ENCODE assay signal across 8 cellular contexts in genomic region chr17:82230627-82231311, GRCh38. TPM values are rescaled to one million over a fixed set of nuclear protein-coding genes. Genes with fewer than 3 reads are reported as not detected.
DNase-seq lines count a peak whose midpoint lies in the region; ATAC-seq and TF ChIP-seq lines count a peak whose summit lies in the region.

No MANE protein-coding gene starts in this region.

- H2BK15ac ChIP-seq in neuronal stem cell (ENCODE audit: low read length): peak overlapping the region; percentile 77

- H4K8ac ChIP-seq in neuronal stem cell (ENCODE audit: low read depth, low read length): no peak overlapping the region

- peaks cover 73% of the 10 kb centered on the region for H3K79me2 ChIP-seq in HCT116 (ENCODE audit: insufficient read depth, low read length)
- H3K79me2 ChIP-seq in OCI-LY1 (ENCODE audit: insufficient read depth, low read length): no peaks in the 10 kb centered on the region

- H3K9me2 ChIP-seq in HCT116 (ENCODE audit: insufficient read depth): no peaks in the 10 kb centered on the region
- no peaks in the 10 kb centered on the region for H3K9me2 ChIP-seq in OCI-LY1 (ENCODE audit: low read depth, low read length)

- H3K4me2 ChIP-seq in HCT116 (ENCODE audit: low read length): peak overlapping the region; percentile 91
- H3K4me2 ChIP-seq in OCI-LY1 (ENCODE audit: low read length): peak overlapping the region; percentile 55; the same call in 1 of the 2 replicates
- peak overlapping the region; percentile 91 for H3K4me2 ChIP-seq in neuronal stem cell (ENCODE audit: insufficient read depth, low read length, poor library complexity, severe bottlenecking)

- H2BK12ac ChIP-seq in neuronal stem cell (ENCODE audit: low read length): peak overlapping the region; percentile 66

- RAD21 ChIA-PET in HCT116 (lab: Charles Lee; ENCODE audit: low non-redundant PET in 1 of 2, low total read pairs in 2 of 2, uncharacterized antibody in 2 of 2, unreplicated experiment in 2 of 2): interaction anchor here (0.6 to 1.9 kb wide), 2 partner anchors 10 to 25 kb away, joined by 4 to 6 read pairs; no protein-coding TSS in a partner anchor

- H3K27ac ChIP-seq in HCT116 (ENCODE audit: low read depth, low read length): peak overlapping the region; percentile 98
- no peak overlapping the region for H3K27ac ChIP-seq in OCI-LY1 (ENCODE audit: low read depth, low read length, poor library complexity, severe bottlenecking)
- no peak overlapping the region for H3K27ac ChIP-seq in neuronal stem cell (replicated peaks; ENCODE audit: low read length)

- H3K14ac ChIP-seq in neuronal stem cell (ENCODE audit: low read length): no peak overlapping the region

- H3K23ac ChIP-seq in neuronal stem cell (ENCODE audit: low read depth, low read length, poor library complexity): peak overlapping the region; percentile 97

- TF ChIP-seq POLR2A in HCT116 (IDR thresholded peaks at IDR 0.05; ENCODE audit: borderline replicate concordance, extremely low read depth, insufficient read depth, insufficient read length): no peak

- H4K20me1 ChIP-seq in HCT116 (ENCODE audit: insufficient read depth) (peaks cover 28% of the 10 kb centered on the region; the same call in 1 of the 2 replicates), OCI-LY1 (ENCODE audit: insufficient read depth, low read length) (no peaks in the 10 kb centered on the region)

- H3K4me3 ChIP-seq in HCT116 (replicated peaks in 1 of 2; ENCODE audit: low read depth in 1 of 2, low read length in 2 of 2) (peak overlapping the region; percentile 99 to 100), OCI-LY1 (ENCODE audit: low read depth, low read length, poor library complexity, severe bottlenecking) (peak overlapping the region; percentile 55), neuronal stem cell (ENCODE audit: low read length in 2 of 2) (peak overlapping the region; percentile 25 to 78)

- H3K4ac ChIP-seq in neuronal stem cell (ENCODE audit: low read length): no peak overlapping the region

- no TSS peak for BruUV-seq in HCT116 (replicated peaks; lab: Mats Ljungman, UMichigan)

- peak; percentile 57 for ATAC-seq in HCT116
- peak; percentile 42 to 58 for ATAC-seq in activated naive CD4-positive, alpha-beta T cell treated with anti-CD3 and anti-CD28 coated beads, Interleukin-2, amount 50 U/mL, for 72 hours

- H4K91ac ChIP-seq in neuronal stem cell (ENCODE audit: low read depth, low read length, poor library complexity): no peak overlapping the region

- no peak for TF ChIP-seq RAD21 in HCT116 (IDR thresholded peaks at IDR 0.05; ENCODE audit: low read depth)

- in situ Hi-C loops in G401 (cut with HindIII; ENCODE audit: low sequenced_read_pairs): no loop called here

- DNase-seq in G401 (ENCODE audit: low spot score) (peak; percentile 49), HCT116 (ENCODE audit: low read depth, low spot score) (no peak), glomerular visceral epithelial cell (ENCODE audit: extremely low spot score) (peak; percentile 92), neuronal stem cell (ENCODE audit: low spot score) (peak; percentile 74), NCI-H1930 (lab: John Stamatoyannopoulos, UW) (no peak), NCI-H1694 treated with DMSO at 0.1 percent for 48 hours (lab: John Stamatoyannopoulos, UW) (no peak)
- DNase-seq in activated naive CD4-positive, alpha-beta T cell treated with anti-CD3 and anti-CD28 coated beads, Interleukin-2, amount 50 U/mL, for 72 hours (ENCODE audit: low spot score in 2 of 2): peak in 1 of 2 donors; percentile 77

- no peaks in the 10 kb centered on the region for H3K27me3 ChIP-seq in HCT116 (ENCODE audit: insufficient read depth, low read length)
- H3K27me3 ChIP-seq in OCI-LY1 (ENCODE audit: insufficient read depth, low read length): peaks cover 5% of the 10 kb centered on the region
- peaks cover 21 to 50% (median 48%) of the 10 kb centered on the region in 3 experiments for H3K27me3 ChIP-seq in neuronal stem cell (ENCODE audit: control insufficient read depth in 3 of 3, insufficient read depth in 3 of 3, low read depth in 1 of 3, low read length in 3 of 3)

- WGBS in neuronal stem cell (ENCODE audit: extremely low coverage in 2 of 2, insufficient read length in 2 of 2, insufficient replicate concordance in 1 of 2), 2 donors: no CpG with 5 or more reads among the region's 75 CpGs

- no peak overlapping the region for H2BK120ac ChIP-seq in neuronal stem cell (ENCODE audit: low read depth, low read length)

- no peak overlapping the region for H2AFZ ChIP-seq in HCT116 (ENCODE audit: low read depth, low read length, poor library complexity, severe bottlenecking)
- no peak overlapping the region for H2AFZ ChIP-seq in OCI-LY1 (ENCODE audit: low read length)
- peak overlapping the region; percentile 92 for H2AFZ ChIP-seq in neuronal stem cell (ENCODE audit: low read length)

- H3K79me1 ChIP-seq in neuronal stem cell (ENCODE audit: low read depth, low read length): peaks cover 3% of the 10 kb centered on the region

- H3K36me3 ChIP-seq in HCT116 (ENCODE audit: control insufficient read depth in 1 of 2, insufficient read depth in 2 of 2, low read length in 2 of 2): peaks cover 2 to 46% of the 10 kb centered on the region in 2 experiments; a peak in 2 of 4 replicates
- no peaks in the 10 kb centered on the region for H3K36me3 ChIP-seq in OCI-LY1 (ENCODE audit: insufficient read depth, low read length)
- H3K36me3 ChIP-seq in neuronal stem cell (replicated peaks in 1 of 2; ENCODE audit: control insufficient read depth in 2 of 2, insufficient read depth in 2 of 2, low read length in 2 of 2): no peaks in the 10 kb centered on the region

- POLR2A ChIA-PET in HCT116 (lab: Charles Lee): interaction anchor here (0.6 to 3.0 kb wide), 7 partner anchors 11 to 52 kb away, joined by 4 to 31 read pairs (median 13); partner anchors contain the start of gene CCDC57

- TF ChIP-seq CTCF in HCT116 (IDR thresholded peaks at IDR 0.05 in 2 of 3, conservative IDR thresholded peaks at IDR 0.05 in 1 of 3; ENCODE audit: borderline replicate concordance in 1 of 3, insufficient read depth in 1 of 3, low read depth in 2 of 3, low read length in 2 of 3) (peak in 2 of 3 experiments; percentile 38 to 54; a peak in 4 of 6 replicates), OCI-LY1 (IDR thresholded peaks at IDR 0.05; ENCODE audit: low read length) (no peak)

- H3K36me3 Mint-ChIP-seq in activated naive CD4-positive, alpha-beta T cell treated with anti-CD3 and anti-CD28 coated beads, Interleukin-2, amount 50 U/mL, for 72 hours: peaks cover 0 to 7% of the 10 kb centered on the region in 2 donors

- H3K4me1 ChIP-seq in HCT116 (ENCODE audit: control insufficient read depth in 1 of 2, insufficient read depth in 2 of 2, low read length in 2 of 2) (peaks cover 55 to 81% of the 10 kb centered on the region in 2 experiments), OCI-LY1 (ENCODE audit: insufficient read depth, low read length, severe bottlenecking) (peaks cover 24% of the 10 kb centered on the region), neuronal stem cell (ENCODE audit: control insufficient read depth in 2 of 2, insufficient read depth in 1 of 2, low read depth in 1 of 2, low read length in 2 of 2) (peaks cover 10 to 15% of the 10 kb centered on the region in 2 donors)

- no peak overlapping the region for H3K27ac Mint-ChIP-seq in activated naive CD4-positive, alpha-beta T cell treated with anti-CD3 and anti-CD28 coated beads, Interleukin-2, amount 50 U/mL, for 72 hours

- H3K9me3 ChIP-seq in HCT116 (ENCODE audit: control insufficient read depth in 1 of 2, insufficient read depth in 1 of 2, low read depth in 1 of 2, low read length in 2 of 2) (no peaks in the 10 kb centered on the region), OCI-LY1 (ENCODE audit: low read length) (no peaks in the 10 kb centered on the region), neuronal stem cell (replicated peaks in 1 of 2; ENCODE audit: control insufficient read depth in 2 of 2, insufficient read depth in 1 of 2, low read depth in 1 of 2, low read length in 2 of 2) (peaks cover 0 to 3% of the 10 kb centered on the region in 2 donors)

- H3K9me3 Mint-ChIP-seq in activated naive CD4-positive, alpha-beta T cell treated with anti-CD3 and anti-CD28 coated beads, Interleukin-2, amount 50 U/mL, for 72 hours: no peaks in the 10 kb centered on the region

- intact Hi-C loops in HCT116 (cut with micrococcal nuclease): loop anchor here (1.0 kb wide), 1 partner anchor 25 kb away; no protein-coding TSS in a partner anchor

- H3F3A ChIP-seq in OCI-LY1 (ENCODE audit: insufficient read depth, low read length): no peaks in the 10 kb centered on the region

- peak overlapping the region; percentile 20 for H2AK5ac ChIP-seq in neuronal stem cell (ENCODE audit: low read depth, low read length)

- peak overlapping the region; percentile 42 for H2BK5ac ChIP-seq in neuronal stem cell (ENCODE audit: low read length)

- peak overlapping the region; percentile 77 for H3K18ac ChIP-seq in neuronal stem cell (ENCODE audit: low read length)

- CTCF ChIA-PET in HCT116 (lab: Charles Lee): no interaction called here

- H3K9ac ChIP-seq in HCT116 (ENCODE audit: low read length) (peak overlapping the region; percentile 100), OCI-LY1 (ENCODE audit: low read length) (no peak overlapping the region; the same call in 1 of the 2 replicates), neuronal stem cell (ENCODE audit: low read depth, low read length, poor library complexity) (peak overlapping the region; percentile 81)

TF ChIP-seq in HCT116, 20 proteins besides CTCF, POLR2A, EP300 and RAD21 (continues in another document):
- no peak for TF ChIP-seq CBX3 (IDR thresholded peaks at IDR 0.05; ENCODE audit: low read depth)
- TF ChIP-seq YY1 (IDR thresholded peaks at IDR 0.05; ENCODE audit: extremely low read depth, insufficient replicate concordance, low read depth, low read length): peak; percentile 53
- TF ChIP-seq ZFX (IDR thresholded peaks at IDR 0.05): peak; percentile 48; the same call in 1 of the 2 replicates

RNA-seq across cellular contexts. Expression of gene SLC16A3, which starts 1.9 kb away (rescaled TPM):
- total RNA-seq in G401 (2014; rRNA removed; shearing (Covaris generic)): 280 and 292 TPM in 2 replicates
- total RNA-seq in HCT116 (2021; ENCODE audit: unreplicated experiment): 445 TPM
- 422 and 492 TPM in 2 replicates for polyA plus RNA-seq in HCT116 (2012)
- 100 to 1,000 TPM in 1 of 2 donors, 1 to 10 TPM in 1; 8.6 to 197 TPM for total RNA-seq in activated naive CD4-positive, alpha-beta T cell treated with anti-CD3 and anti-CD28 coated beads, Interleukin-2, amount 50 U/mL, for 72 hours
- 3.5 TPM for polyA plus RNA-seq in neuronal stem cell (2013, experiment 1 of 2)
- polyA plus RNA-seq in neuronal stem cell (2013, experiment 2 of 2): 3.2 TPM

RNA-seq across cellular contexts. Expression of gene CCDC57, which starts 18.1 kb away (rescaled TPM):
- 16.6 and 22.1 TPM in 2 replicates for total RNA-seq in G401 (2014; rRNA removed; shearing (Covaris generic))
- total RNA-seq in HCT116 (2021; ENCODE audit: unreplicated experiment): 143 TPM
- polyA plus RNA-seq in HCT116 (2012): 99.2 and 103 TPM in 2 replicates
- total RNA-seq in activated naive CD4-positive, alpha-beta T cell treated with anti-CD3 and anti-CD28 coated beads, Interleukin-2, amount 50 U/mL, for 72 hours: 10 to 100 TPM; 34.6 to 51.3 TPM
- 26.0 TPM for polyA plus RNA-seq in neuronal stem cell (2013, experiment 1 of 2)
- 24.0 TPM for polyA plus RNA-seq in neuronal stem cell (2013, experiment 2 of 2)

RNA-seq across cellular contexts. Expression of gene CSNK1D, which starts 42.7 kb away (rescaled TPM):
- total RNA-seq in G401 (2014; rRNA removed; shearing (Covaris generic)): 83.1 and 87.7 TPM in 2 replicates
- total RNA-seq in HCT116 (2021; ENCODE audit: unreplicated experiment): 176 TPM
- polyA plus RNA-seq in HCT116 (2012): 184 and 197 TPM in 2 replicates
- 100 to 1,000 TPM; 130 to 171 TPM for total RNA-seq in activated naive CD4-positive, alpha-beta T cell treated with anti-CD3 and anti-CD28 coated beads, Interleukin-2, amount 50 U/mL, for 72 hours
- 70.3 TPM for polyA plus RNA-seq in neuronal stem cell (2013, experiment 1 of 2)
- polyA plus RNA-seq in neuronal stem cell (2013, experiment 2 of 2): 72.1 TPM

Comparison
In these comparisons a context has a peak if more than half of its experiments do, and no peak if none do; other contexts are left out.
1. DNase-seq: peak in G401 (single experiment), glomerular visceral epithelial cell (single experiment) and neuronal stem cell (single experiment); none in HCT116 (single experiment), NCI-H1930 (0 of 2) and NCI-H1694 treated with DMSO at 0.1 percent for 48 hours (single experiment).
2. Peak in every context shown above with its lines, with median percentiles within 50 percentile points of each other: H3K4me2 ChIP-seq and H3K4me3 ChIP-seq.